ENCODE assay signal across 20 cellular contexts in the genomic region with DNA sequence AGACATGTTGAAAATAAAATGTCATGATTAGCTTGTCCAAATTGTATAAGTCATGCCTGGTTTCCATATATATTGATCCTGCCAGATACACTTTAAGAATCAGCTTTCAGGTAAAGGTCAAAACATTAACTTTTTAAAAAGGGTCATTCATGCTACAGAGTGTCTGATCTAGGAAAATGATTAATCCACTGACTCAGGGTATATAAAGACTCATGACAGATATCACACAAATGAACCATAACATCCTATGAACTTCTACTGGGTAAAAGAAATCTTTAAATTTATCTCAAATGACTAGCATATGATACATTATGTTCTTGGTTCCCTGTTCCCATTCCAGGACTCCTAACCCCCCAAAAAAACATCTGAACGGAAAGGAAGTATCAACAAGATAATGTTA. TPM values are rescaled to one million over a fixed set of nuclear protein-coding genes. Genes with fewer than 3 reads are reported as not detected.
DNase-seq lines count a peak whose midpoint lies in the region; ATAC-seq, FAIRE-seq and TF ChIP-seq lines count a peak whose summit lies in the region.
"Had no signal": no experiment of that assay in that cellular context is flagged by ENCODE, and none has a peak within 500 bp of the region (broad histone marks: within the 10 kb centered on the region; RNA-seq: fewer than 3 reads in every experiment).

No MANE protein-coding gene starts in this region.

- no peak overlapping the region for H3K27ac Mint-ChIP-seq in activated CD4-positive, alpha-beta T cell treated with anti-CD3 and anti-CD28 coated beads for 36 hours

- no peak overlapping the region for H3K4me3 ChIP-seq in RWPE2 (ENCODE audit: severe bottlenecking)
- H3K4me3 ChIP-seq: GM12878 had no signal

- DNase-seq in activated CD4-positive, alpha-beta T cell treated with anti-CD3 and anti-CD28 coated beads for 36 hours, result no peak
- no peak for DNase-seq in activated CD4-positive, alpha-beta T cell treated with anti-CD3 and anti-CD28 coated beads for 4 hours
- DNase-seq in ACHN (peak; percentile 17), RWPE2 (ENCODE audit: low spot score) (no peak), epithelial cell of prostate (ENCODE audit: low read depth, low spot score) (no peak), T1000 (lab: John Stamatoyannopoulos, UW) (no peak), NCI-H2029 treated with DMSO at 0.1 percent for 48 hours (lab: John Stamatoyannopoulos, UW) (no peak), HTR-8/SVneo (ENCODE audit: insufficient read length, low spot score) (no peak)
- DNase-seq: 8988T; BE2C; Calu3; CD4-positive, CD25-positive, alpha-beta regulatory T cell; KBM-7; NCI-H1105; NCI-H1694; NCI-H2107; NCI-H510A treated with DMSO at 0.1 percent for 48 hours had no signal

- TF ChIP-seq CTCF in RWPE2 (IDR thresholded peaks at IDR 0.05; ENCODE audit: poor library complexity, severe bottlenecking), result no peak

- no peaks in the 10 kb centered on the region for H3K9me3 ChIP-seq in RWPE2 (ENCODE audit: severe bottlenecking)
- H3K9me3 ChIP-seq: BE2C had no signal

- CTCF ChIA-PET in activated CD4-positive, alpha-beta T cell treated with anti-CD3 and anti-CD28 coated beads for 36 hours (lab: Charles Lee), result interaction anchor here (1.0 kb wide), 1 partner anchor 28 kb away, joined by 3 read pairs; no protein-coding TSS in a partner anchor

- H3K27me3 Mint-ChIP-seq in activated CD4-positive, alpha-beta T cell treated with anti-CD3 and anti-CD28 coated beads for 36 hours, result no peaks in the 10 kb centered on the region
- H3K27me3 Mint-ChIP-seq: CD4-positive, CD25-positive, alpha-beta regulatory T cell had no signal

- H3K4me1 Mint-ChIP-seq in activated CD4-positive, alpha-beta T cell treated with anti-CD3 and anti-CD28 coated beads for 36 hours, result peaks cover 38% of the 10 kb centered on the region

- no peak overlapping the region for H3K4me3 Mint-ChIP-seq in activated CD4-positive, alpha-beta T cell treated with anti-CD3 and anti-CD28 coated beads for 36 hours

- peaks cover 30% of the 10 kb centered on the region for H3K4me1 ChIP-seq in RWPE2 (ENCODE audit: insufficient read depth, poor library complexity, severe bottlenecking)
- H3K4me1 ChIP-seq: BE2C had no signal

- in situ Hi-C loops in ACHN (cut with HindIII; ENCODE audit: low pct_ligation_motif_present, low pct_unique_long_range_greater_than_20kb, low sequenced_read_pairs), result no loop called here

- H3K9me3 Mint-ChIP-seq in activated CD4-positive, alpha-beta T cell treated with anti-CD3 and anti-CD28 coated beads for 36 hours (ENCODE audit: low read depth), result peaks cover 14% of the 10 kb centered on the region

- H3K27ac ChIP-seq in RWPE2 (ENCODE audit: poor library complexity, severe bottlenecking) (peak overlapping the region; percentile 37), epithelial cell of prostate (peak overlapping the region; percentile 14)

- peaks cover 13% of the 10 kb centered on the region for H3K36me3 Mint-ChIP-seq in activated CD4-positive, alpha-beta T cell treated with anti-CD3 and anti-CD28 coated beads for 36 hours (ENCODE audit: low read depth)

- intact Hi-C loops in activated CD4-positive, alpha-beta T cell treated with anti-CD3 and anti-CD28 coated beads for 36 hours (cut with DNase I, micrococcal nuclease), result loop anchor here in 1 of 2 experiments (5.0 kb wide), 1 partner anchor 42 kb away; no protein-coding TSS in a partner anchor

- H3K27me3 ChIP-seq in RWPE2 (ENCODE audit: insufficient read depth, poor library complexity, severe bottlenecking), result no peaks in the 10 kb centered on the region
- H3K27me3 ChIP-seq: BE2C had no signal

- no peaks in the 10 kb centered on the region for H3K36me3 ChIP-seq in RWPE2 (ENCODE audit: low read depth)
- H3K36me3 ChIP-seq: BE2C had no signal

- FAIRE-seq in HTR-8/SVneo (lab: Jason Lieb, UNC), result no peak
- FAIRE-seq: GM12878, GM18507 had no signal

- peak; percentile 54 for ATAC-seq in activated CD4-positive, alpha-beta T cell treated with anti-CD3 and anti-CD28 coated beads for 36 hours
- ATAC-seq in RWPE2 (ENCODE audit: low read depth), result 0 out of 3 replicates have a peak, but pooled peaks have one; percentile 28
- ATAC-seq: GM12878 had no signal

- POLR2A ChIA-PET in activated CD4-positive, alpha-beta T cell treated with anti-CD3 and anti-CD28 coated beads for 36 hours (lab: Charles Lee), result interaction anchor here (0.6 kb wide), 1 partner anchor 103 kb away, joined by 3 read pairs; no protein-coding TSS in a partner anchor

RNA-seq across cellular contexts. Expression of a gene that starts 11.7 kb away (rescaled TPM):
- total RNA-seq in activated CD4-positive, alpha-beta T cell treated with anti-CD3 and anti-CD28 coated beads for 36 hours, result 10 to 100 TPM; 41.0 to 43.2 TPM

RNA-seq across cellular contexts. Expression of a gene that starts 54.5 kb away (rescaled TPM):
- total RNA-seq in activated CD4-positive, alpha-beta T cell treated with anti-CD3 and anti-CD28 coated beads for 36 hours, result not detected
- total RNA-seq: Calu3; CD4-positive, CD25-positive, alpha-beta regulatory T cell; GM12878; H4 had no signal
